ENCODE assay signal across 23 cellular contexts in genomic region chr12:53170876-53171724, GRCh38. TPM values are rescaled to one million over a fixed set of nuclear protein-coding genes. Genes with fewer than 3 reads are reported as not detected.
DNase-seq lines count a peak whose midpoint lies in the region; ATAC-seq and TF ChIP-seq lines count a peak whose summit lies in the region.
"Had no signal": no experiment of that assay in that cellular context is flagged by ENCODE, and none has a peak within 500 bp of the region (broad histone marks: within the 10 kb centered on the region; RNA-seq: fewer than 3 reads in every experiment).

No MANE protein-coding gene starts in this region.

- H3K4me1 Mint-ChIP-seq in activated naive CD4-positive, alpha-beta T cell treated with anti-CD3 and anti-CD28 coated beads for 36 hours (ENCODE audit: low read depth): peaks cover 3% of the 10 kb centered on the region
- H3K4me1 Mint-ChIP-seq in WTC11: peaks cover 17% of the 10 kb centered on the region
- H3K4me1 Mint-ChIP-seq: activated B cell treated with CpG ODN at 0.5 μM for 24 hours had no signal

- 78% methylated on average over 14 of the region's 14 CpGs for WGBS in liver

- TF ChIP-seq CTCF in liver (IDR thresholded peaks at IDR 0.05; ENCODE audit: low read depth, low read length, missing input control) (no peak), WTC11 (IDR thresholded peaks at IDR 0.05) (no peak)

- ATAC-seq in activated naive CD4-positive, alpha-beta T cell treated with anti-CD3 and anti-CD28 coated beads, Interleukin-2, amount 50 U/mL, for 72 hours: no peak
- ATAC-seq in SK-N-SH treated with all-trans-retinoic acid at 6 μM for 48 hours (peak; percentile 11; the same call in 2 of the 3 replicates), GM21717 (IDR thresholded peaks at IDR 0.05; ENCODE audit: unreplicated experiment) (no peak), WTC11 (no peak)
- ATAC-seq: activated CD8-positive, alpha-beta T cell treated with anti-CD3 and anti-CD28 coated beads, Interleukin-2, amount 10 ng/mL, durations not matched to agents 7 days and 5 days had no signal

- peak overlapping the region; percentile 69 to 83 for H3K27ac ChIP-seq in liver (ENCODE audit: low read depth in 1 of 2, low read length in 2 of 2)
- H3K27ac ChIP-seq: cardiac muscle cell, testis had no signal

- no peaks in the 10 kb centered on the region for H3K27me3 Mint-ChIP-seq in activated naive CD4-positive, alpha-beta T cell treated with anti-CD3 and anti-CD28 coated beads for 36 hours (ENCODE audit: low read depth)
- H3K27me3 Mint-ChIP-seq in WTC11 (ENCODE audit: low read depth): peaks cover 92% of the 10 kb centered on the region
- H3K27me3 Mint-ChIP-seq: activated B cell treated with CpG ODN at 0.5 μM for 24 hours had no signal

- peaks cover 15 to 69% (median 57%) of the 10 kb centered on the region in 4 donors for H3K4me1 ChIP-seq in liver (ENCODE audit: control insufficient read depth in 4 of 4, insufficient read depth in 4 of 4, low read length in 3 of 4)

- no peak for TF ChIP-seq RAD21 in liver (IDR thresholded peaks at IDR 0.05)

- H3K9me3 Mint-ChIP-seq in activated naive CD4-positive, alpha-beta T cell treated with anti-CD3 and anti-CD28 coated beads, Interleukin-2, amount 50 U/mL, for 72 hours: no peaks in the 10 kb centered on the region
- H3K9me3 Mint-ChIP-seq in activated naive CD4-positive, alpha-beta T cell treated with anti-CD3 and anti-CD28 coated beads for 36 hours: no peaks in the 10 kb centered on the region
- no peaks in the 10 kb centered on the region for H3K9me3 Mint-ChIP-seq in WTC11
- H3K9me3 Mint-ChIP-seq: activated B cell treated with CpG ODN at 0.5 μM for 24 hours; T-helper 1 cell treated with Interleukin-12 subunit alpha and Interleukin-12 subunit beta and Interleukin-4 antibody, amounts not matched to agents 30 μg/mL and 1 μg/mL, for 36 hours had no signal

- no peaks in the 10 kb centered on the region for H3K36me3 Mint-ChIP-seq in activated naive CD4-positive, alpha-beta T cell treated with anti-CD3 and anti-CD28 coated beads, Interleukin-2, amount 50 U/mL, for 72 hours
- H3K36me3 Mint-ChIP-seq in activated naive CD4-positive, alpha-beta T cell treated with anti-CD3 and anti-CD28 coated beads for 36 hours (ENCODE audit: low read depth): peaks cover 6% of the 10 kb centered on the region
- no peaks in the 10 kb centered on the region for H3K36me3 Mint-ChIP-seq in WTC11

- H3K27me3 ChIP-seq in liver (ENCODE audit: control insufficient read depth in 4 of 4, insufficient read depth in 4 of 4, low read length in 3 of 4): no peaks in the 10 kb centered on the region
- H3K27me3 ChIP-seq: cardiac muscle cell, testis had no signal

- intact Hi-C loops in activated naive CD4-positive, alpha-beta T cell treated with anti-CD3 and anti-CD28 coated beads for 36 hours (cut with micrococcal nuclease): no loop called here

- no peak overlapping the region for H3K4me3 Mint-ChIP-seq in activated naive CD4-positive, alpha-beta T cell treated with anti-CD3 and anti-CD28 coated beads for 36 hours
- H3K4me3 Mint-ChIP-seq in WTC11: no peak overlapping the region
- H3K4me3 Mint-ChIP-seq: activated B cell treated with CpG ODN at 0.5 μM for 24 hours; activated CD8-positive, alpha-beta T cell treated with anti-CD3 and anti-CD28 coated beads, Interleukin-2, amount 10 ng/mL, durations not matched to agents 7 days and 5 days; T-helper 1 cell treated with Interleukin-12 subunit alpha and Interleukin-12 subunit beta and Interleukin-4 antibody, amounts not matched to agents 30 μg/mL and 1 μg/mL, for 36 hours had no signal

- peak in 1 of 2 donors; percentile 35 for DNase-seq in activated naive CD4-positive, alpha-beta T cell treated with anti-CD3 and anti-CD28 coated beads, Interleukin-2, amount 50 U/mL, for 72 hours (ENCODE audit: low spot score in 2 of 2)
- no peak for DNase-seq in activated naive CD4-positive, alpha-beta T cell treated with anti-CD3 and anti-CD28 coated beads for 36 hours
- DNase-seq in ureter (ENCODE audit: low spot score): peak; percentile 42
- DNase-seq in WTC11 (ENCODE audit: low spot score): no peak
- no peak for DNase-seq in superior temporal gyrus (ENCODE audit: extremely low spot score)
- DNase-seq: activated B cell treated with CpG ODN at 0.5 μM for 24 hours; activated CD8-positive, alpha-beta T cell treated with anti-CD3 and anti-CD28 coated beads, Interleukin-2, amount 10 ng/mL, durations not matched to agents 7 days and 5 days; GM23248; Kasumi-1; mesendoderm; NCI-H1105; NCI-H2107; NCI-H526 treated with DMSO at 0.1 percent for 48 hours; SHP77 treated with DMSO at 0.1 percent for 48 hours; stimulated activated CD4-positive, alpha-beta T cell treated with anti-CD3 and anti-CD28 coated beads, Interleukin-12 subunit alpha, Interleukin-12 subunit beta, amount 100 ng/mL, for 4 hours had no signal

- H3K36me3 ChIP-seq in liver (ENCODE audit: control insufficient read depth in 4 of 4, insufficient read depth in 3 of 4, low read depth in 1 of 4, low read length in 3 of 4): peaks cover 0 to 9% (median 0%) of the 10 kb centered on the region in 4 donors
- H3K36me3 ChIP-seq: cardiac muscle cell had no signal

- no peak overlapping the region for H3K4me3 ChIP-seq in liver (ENCODE audit: low read depth in 1 of 3, low read length in 3 of 3)
- H3K4me3 ChIP-seq: cardiac muscle cell, GM23248, testis had no signal

- no peaks in the 10 kb centered on the region for H3K9me3 ChIP-seq in liver (ENCODE audit: control insufficient read depth in 4 of 4, low read length in 3 of 4)
- H3K9me3 ChIP-seq: testis had no signal

- CTCF ChIA-PET in activated naive CD4-positive, alpha-beta T cell treated with anti-CD3 and anti-CD28 coated beads for 36 hours (lab: Charles Lee): interaction anchor here (1.2 kb wide), 1 partner anchor 12 kb away, joined by 3 read pairs; no protein-coding TSS in a partner anchor
- CTCF ChIA-PET in WTC11 (lab: Charles Lee): interaction anchor here (0.6 to 4.5 kb wide), 8 partner anchors 9 to 150 kb away, joined by 3 to 62 read pairs (median 5); partner anchors contain the start of genes AAAS, CSAD and ZNF740

- H3K27ac Mint-ChIP-seq in activated naive CD4-positive, alpha-beta T cell treated with anti-CD3 and anti-CD28 coated beads, Interleukin-2, amount 50 U/mL, for 72 hours: peak overlapping the region; percentile 3 to 44
- no peak overlapping the region for H3K27ac Mint-ChIP-seq in activated naive CD4-positive, alpha-beta T cell treated with anti-CD3 and anti-CD28 coated beads for 36 hours
- H3K27ac Mint-ChIP-seq in WTC11: no peak overlapping the region
- H3K27ac Mint-ChIP-seq: activated B cell treated with CpG ODN at 0.5 μM for 24 hours; T-helper 1 cell treated with Interleukin-12 subunit alpha and Interleukin-12 subunit beta and Interleukin-4 antibody, amounts not matched to agents 30 μg/mL and 1 μg/mL, for 36 hours had no signal

- H3K9ac ChIP-seq in liver (ENCODE audit: low read depth in 1 of 2, low read length in 2 of 2): no peak overlapping the region
- H3K9ac ChIP-seq: GM23248 had no signal

- POLR2A ChIA-PET in WTC11 (lab: Charles Lee): interaction anchor here (0.6 kb wide), 1 partner anchor 9 kb away, joined by 3 read pairs; the partner anchor contains the start of gene ZNF740

TF ChIP-seq in SK-N-SH treated with all-trans-retinoic acid at 6 μM for 48 hours, 23 proteins besides CTCF, POLR2A, EP300 and RAD21 (continues in another document):
- no peak for TF ChIP-seq TCF4 (CRISPR knock-in tag; IDR thresholded peaks at IDR 0.05; ENCODE audit: borderline replicate concordance)
- no peak for TF ChIP-seq RARB (CRISPR knock-in tag; IDR thresholded peaks at IDR 0.05)
- TF ChIP-seq ZNF8 (CRISPR knock-in tag; IDR thresholded peaks at IDR 0.05): no peak
- TF ChIP-seq ZC3H10 (CRISPR knock-in tag; IDR thresholded peaks at IDR 0.05): no peak

TF ChIP-seq in liver, 16 proteins besides CTCF, POLR2A, EP300 and RAD21:
- TF ChIP-seq FOXA2 (IDR thresholded peaks at IDR 0.05) (no peak), NR2F2 (IDR thresholded peaks at IDR 0.05) (no peak), TAF1 (conservative IDR thresholded peaks at IDR 0.05) (no peak)

RNA-seq across cellular contexts. Expression of gene ZNF740, which starts 9.4 kb away (rescaled TPM):
- total RNA-seq in activated naive CD4-positive, alpha-beta T cell treated with anti-CD3 and anti-CD28 coated beads, Interleukin-2, amount 50 U/mL, for 72 hours: 10 to 100 TPM; 36.8 to 43.2 TPM
- total RNA-seq in activated naive CD4-positive, alpha-beta T cell treated with anti-CD3 and anti-CD28 coated beads for 36 hours: 10 to 100 TPM; 40.4 to 42.0 TPM
- total RNA-seq in liver: 10 to 100 TPM in 1 of 2 donors, 1 to 10 TPM in 1; 8.4 to 14.4 TPM
- polyA plus RNA-seq in liver: 1 to 10 TPM; 1.4 to 4.3 TPM
- 56.8 TPM for total RNA-seq in ureter
- total RNA-seq in WTC11 (2021): 26.6 to 36.6 TPM (median 36.1 TPM) in 3 replicates

RNA-seq across cellular contexts. Expression of gene CSAD, which starts 9.6 kb away (rescaled TPM):
- 10 to 100 TPM; 24.4 to 55.8 TPM for total RNA-seq in activated naive CD4-positive, alpha-beta T cell treated with anti-CD3 and anti-CD28 coated beads, Interleukin-2, amount 50 U/mL, for 72 hours
- total RNA-seq in activated naive CD4-positive, alpha-beta T cell treated with anti-CD3 and anti-CD28 coated beads for 36 hours: 10 to 100 TPM; 31.5 to 32.3 TPM
- 10 to 100 TPM in 1 of 2 donors, 1 to 10 TPM in 1; 4.4 to 37.1 TPM for total RNA-seq in liver
- polyA plus RNA-seq in liver: 10 to 100 TPM; 33.1 to 41.5 TPM
- total RNA-seq in ureter: 65.7 TPM
- 11.5 to 12.6 TPM (median 12.3 TPM) in 3 replicates for total RNA-seq in WTC11 (2021)

RNA-seq across cellular contexts. Expression of gene ITGB7, which starts 36.0 kb away (rescaled TPM):
- total RNA-seq in activated naive CD4-positive, alpha-beta T cell treated with anti-CD3 and anti-CD28 coated beads, Interleukin-2, amount 50 U/mL, for 72 hours: 10 to 100 TPM; 71.4 to 76.3 TPM
- total RNA-seq in activated naive CD4-positive, alpha-beta T cell treated with anti-CD3 and anti-CD28 coated beads for 36 hours: 10 to 100 TPM; 32.3 to 32.5 TPM
- total RNA-seq in liver (1 to 10 TPM; 1.7 to 1.8 TPM), ureter (15.8 TPM), WTC11 (2021) (0.90 to 1.4 TPM (median 1.1 TPM) in 3 replicates)
- 1 to 10 TPM; 2.4 TPM for polyA plus RNA-seq in liver
- total RNA-seq: frontal cortex had no signal
- polyA plus RNA-seq: neural cell had no signal

Comparison
In these comparisons a context has a peak if more than half of its experiments do, and no peak if none do; other contexts are left out.
1. H3K27ac Mint-ChIP-seq: peak in activated naive CD4-positive, alpha-beta T cell treated with anti-CD3 and anti-CD28 coated beads, Interleukin-2, amount 50 U/mL, for 72 hours (2 of 2); none in activated naive CD4-positive, alpha-beta T cell treated with anti-CD3 and anti-CD28 coated beads for 36 hours (single experiment) and WTC11 (single experiment).